Comparison of ENCODE assay signal across 8 cellular contexts in genomic region chr3:75118805-75119204, GRCh38.
"Had no signal": no experiment of that assay in that cellular context is flagged by ENCODE, and none has a peak within 500 bp of the region (broad histone marks: within the 10 kb centered on the region; RNA-seq: fewer than 3 reads in every experiment).

No MANE protein-coding gene starts in this region.

- H2AFZ ChIP-seq: GM23248 had no signal

- H3K27ac Mint-ChIP-seq: H9, IgD-negative memory B cell had no signal

- H3K27ac ChIP-seq: GM23248, HL-60, KMS-11 had no signal

- ATAC-seq: HepG2 had no signal

- H3K4me2 ChIP-seq: KMS-11 had no signal

- H3K4me3 ChIP-seq: GM23248 had no signal

- H3K27me3 Mint-ChIP-seq: IgD-negative memory B cell had no signal

- H3K4me3 Mint-ChIP-seq: H9, IgD-negative memory B cell had no signal

- H3K4me1 Mint-ChIP-seq: IgD-negative memory B cell had no signal

- DNase-seq: GM23248, H9, HCEC 1CT, KBM-7 had no signal

- H3K9ac ChIP-seq: GM23248, KMS-11 had no signal
